In the genomic region with DNA sequence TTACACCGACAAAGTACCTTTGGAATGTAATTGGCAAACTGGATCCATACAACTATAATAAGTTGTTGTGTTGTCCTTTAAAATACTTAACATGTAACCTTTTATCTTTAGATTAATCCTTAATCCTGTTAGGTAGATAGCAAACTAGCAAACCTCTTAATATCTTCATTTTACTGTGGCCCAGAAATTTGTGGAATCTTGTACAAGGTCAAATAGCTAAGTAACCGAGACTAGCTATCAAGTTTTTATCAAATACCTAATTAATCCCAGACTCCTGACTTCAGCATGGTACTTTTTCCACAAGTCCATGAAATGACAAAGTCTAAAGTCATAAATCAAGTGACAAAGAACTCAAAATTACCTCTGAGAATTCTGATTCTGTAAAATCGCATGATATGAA, we compare ENCODE assay signal across 28 cellular contexts.
"Had no signal": no experiment of that assay in that cellular context is flagged by ENCODE, and none has a peak within 500 bp of the region (broad histone marks: within the 10 kb centered on the region; RNA-seq: fewer than 3 reads in every experiment).

No MANE protein-coding gene starts in this region.

- H3K4me2 ChIP-seq: SK-N-SH had no signal

- H3K4me3 ChIP-seq: breast epithelium, colonic mucosa, gastroesophageal sphincter, right atrium auricular region, spleen, thoracic aorta, uterus had no signal

- DNase-seq: activated CD4-positive, alpha-beta memory T cell treated with anti-CD3 and anti-CD28 coated beads, Interleukin-2, amount 10 ng/mL, durations not matched to agents 7 days and 5 days; activated CD4-positive, alpha-beta T cell treated with anti-CD3 and anti-CD28 coated beads for 1 hour; activated CD4-positive, alpha-beta T cell treated with anti-CD3 and anti-CD28 coated beads, Interleukin-2, amount 10 ng/mL, durations not matched to agents 7 days and 5 days; activated CD8-positive, alpha-beta memory T cell treated with anti-CD3 and anti-CD28 coated beads, Interleukin-2, amount 50 U/mL, for 48 hours; activated gamma-delta T cell treated with Interleukin-2 at 50 U/mL for 16 hours; activated naive CD4-positive, alpha-beta T cell treated with anti-CD3 and anti-CD28 coated beads, Interleukin-2, amount 50 U/mL, for 16 hours; activated T-cell treated with anti-CD3 and anti-CD28 coated beads, Interleukin-2, amount 50 U/mL, for 24 hours; amniotic stem cell; colonic mucosa; effector memory CD8-positive, alpha-beta T cell; head of caudate nucleus; left ventricle myocardium superior; naive thymus-derived CD4-positive, alpha-beta T cell; SK-N-SH; spleen; stimulated activated naive CD4-positive, alpha-beta T cell; SW 1271; T-helper 2 cell; uterus had no signal

- H3K27me3 ChIP-seq: breast epithelium, colonic mucosa, gastroesophageal sphincter, right atrium auricular region, uterus had no signal

- H3K4me3 Mint-ChIP-seq: activated CD4-positive, alpha-beta memory T cell treated with anti-CD3 and anti-CD28 coated beads, Interleukin-2, amount 10 ng/mL, durations not matched to agents 7 days and 5 days; activated CD4-positive, alpha-beta T cell treated with anti-CD3 and anti-CD28 coated beads, Interleukin-2, amount 10 ng/mL, durations not matched to agents 7 days and 5 days; activated T-cell treated with anti-CD3 and anti-CD28 coated beads, Interleukin-2, amount 50 U/mL, for 24 hours; activated T-helper 17 cell treated with anti-CD3 and anti-CD28 coated beads, Interleukin-2, amount 50 U/mL, for 72 hours; central memory CD8-positive, alpha-beta T cell; effector memory CD8-positive, alpha-beta T cell; naive thymus-derived CD4-positive, alpha-beta T cell; type B pancreatic cell; WTC11 had no signal

- H3K9me3 ChIP-seq: breast epithelium, colonic mucosa, gastroesophageal sphincter, right atrium auricular region, SK-N-SH, spleen, thoracic aorta, uterus had no signal

- H3K4me1 ChIP-seq: colonic mucosa, parathyroid adenoma had no signal

- H3K4me1 Mint-ChIP-seq: activated T-helper 17 cell treated with anti-CD3 and anti-CD28 coated beads, Interleukin-2, amount 50 U/mL, for 72 hours had no signal

- H3K36me3 Mint-ChIP-seq: naive thymus-derived CD4-positive, alpha-beta T cell had no signal

- H3K27ac Mint-ChIP-seq: activated CD4-positive, alpha-beta memory T cell treated with anti-CD3 and anti-CD28 coated beads, Interleukin-2, amount 10 ng/mL, durations not matched to agents 7 days and 5 days; activated CD4-positive, alpha-beta T cell treated with anti-CD3 and anti-CD28 coated beads, Interleukin-2, amount 10 ng/mL, durations not matched to agents 7 days and 5 days; activated T-cell treated with anti-CD3 and anti-CD28 coated beads, Interleukin-2, amount 50 U/mL, for 24 hours; activated T-helper 17 cell treated with anti-CD3 and anti-CD28 coated beads, Interleukin-2, amount 50 U/mL, for 72 hours; effector memory CD8-positive, alpha-beta T cell; naive thymus-derived CD4-positive, alpha-beta T cell; type B pancreatic cell; WTC11 had no signal

- H3K27ac ChIP-seq: breast epithelium, colonic mucosa, gastroesophageal sphincter, parathyroid adenoma, right atrium auricular region, spleen, thoracic aorta, uterus had no signal

- H2AFZ ChIP-seq: parathyroid adenoma had no signal

- H3K36me3 ChIP-seq: breast epithelium, colonic mucosa, right atrium auricular region, uterus had no signal

- H3K79me2 ChIP-seq: parathyroid adenoma had no signal

- ATAC-seq: activated T-helper 17 cell treated with anti-CD3 and anti-CD28 coated beads, Interleukin-2, amount 50 U/mL, for 72 hours; effector memory CD8-positive, alpha-beta T cell; gastroesophageal sphincter; left ventricle myocardium superior; naive thymus-derived CD4-positive, alpha-beta T cell; WTC11 had no signal
